16 cellular contexts compared by ENCODE assay signal in the genomic region with DNA sequence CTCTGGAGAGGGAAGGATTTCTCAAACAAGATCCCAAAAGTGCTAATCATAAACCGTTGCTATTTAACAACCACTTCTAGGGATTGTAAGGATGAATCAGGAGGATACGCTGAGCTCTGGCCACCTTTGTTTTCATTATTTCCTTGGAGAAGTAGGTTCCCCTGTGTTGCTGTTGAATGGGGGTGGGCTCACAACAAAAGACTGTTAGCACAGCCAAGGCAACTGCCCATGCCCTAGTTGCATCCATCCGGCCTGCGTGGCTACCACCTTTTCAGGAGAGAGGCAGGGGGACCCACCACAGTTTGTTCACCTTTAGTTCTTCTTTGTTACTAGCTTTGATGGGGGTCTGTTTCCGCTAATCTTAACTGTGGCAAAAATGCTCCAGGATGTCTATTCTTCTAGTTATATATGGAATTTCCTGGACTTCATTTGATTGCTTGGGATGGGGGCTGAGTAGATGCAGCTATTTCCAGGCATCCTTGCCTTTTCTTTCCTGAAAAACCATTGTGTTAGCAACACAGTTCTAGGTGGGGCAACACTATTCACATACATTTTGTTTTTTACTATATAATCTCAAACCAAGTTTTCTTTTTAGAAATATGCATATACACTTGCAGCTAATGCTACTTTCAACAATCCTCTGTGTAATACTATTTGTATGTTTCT.
A peak's percentile ranks its signal among the peaks of the same experiment; 100 is the strongest.
DNase-seq lines count a peak whose midpoint lies in the region; ATAC-seq, FAIRE-seq and TF ChIP-seq lines count a peak whose summit lies in the region.
"Had no signal": no experiment of that assay in that cellular context is flagged by ENCODE, and none has a peak within 500 bp of the region (broad histone marks: within the 10 kb centered on the region; RNA-seq: fewer than 3 reads in every experiment).

No MANE protein-coding gene starts in this region.

- H4K91ac ChIP-seq in neuronal stem cell (ENCODE audit: low read depth, low read length, poor library complexity): no peak overlapping the region

- no peak overlapping the region for H3K4me3 Mint-ChIP-seq in glutamatergic neuron (ENCODE audit: unreplicated experiment)
- no peak overlapping the region for H3K4me3 Mint-ChIP-seq in CD4-positive, alpha-beta memory T cell
- H3K4me3 Mint-ChIP-seq: CD8-positive, alpha-beta T cell had no signal

- ATAC-seq in pancreas: no peak
- ATAC-seq: A549; CD8-positive, alpha-beta T cell had no signal

- H3K27ac Mint-ChIP-seq in glutamatergic neuron (ENCODE audit: unreplicated experiment): peak overlapping the region; percentile 4
- no peak overlapping the region for H3K27ac Mint-ChIP-seq in CD4-positive, alpha-beta memory T cell
- H3K27ac Mint-ChIP-seq: CD8-positive, alpha-beta T cell had no signal

- H3K4me2 ChIP-seq in neuronal stem cell (ENCODE audit: insufficient read depth, low read length, poor library complexity, severe bottlenecking): no peak overlapping the region
- H3K4me2 ChIP-seq: A549 had no signal

- no peaks in the 10 kb centered on the region for H3K9me3 Mint-ChIP-seq in glutamatergic neuron (ENCODE audit: unreplicated experiment)
- H3K9me3 Mint-ChIP-seq in CD4-positive, alpha-beta memory T cell: peaks cover 0 to 1% (median 0%) of the 10 kb centered on the region in 8 donors
- H3K9me3 Mint-ChIP-seq: CD8-positive, alpha-beta T cell had no signal

- H3K36me3 ChIP-seq in H7 (replicated peaks; ENCODE audit: control insufficient read depth, insufficient read depth, low read length) (no peaks in the 10 kb centered on the region), HUES48 (ENCODE audit: control insufficient read depth, insufficient read depth, low read length) (no peaks in the 10 kb centered on the region), neuronal stem cell (replicated peaks in 1 of 2; ENCODE audit: control insufficient read depth in 2 of 2, insufficient read depth in 2 of 2, low read length in 2 of 2) (no peaks in the 10 kb centered on the region), pancreas (no peaks in the 10 kb centered on the region)
- no peaks in the 10 kb centered on the region for H3K36me3 ChIP-seq in CD4-positive, alpha-beta memory T cell (ENCODE audit: insufficient read depth, low read length)
- H3K36me3 ChIP-seq: BE2C had no signal

- no peak overlapping the region for H4K8ac ChIP-seq in neuronal stem cell (ENCODE audit: low read depth, low read length)

- H2BK15ac ChIP-seq in neuronal stem cell (ENCODE audit: low read length): no peak overlapping the region

- POLR2A ChIA-PET in CD4-positive, alpha-beta memory T cell (lab: Charles Lee; ENCODE audit: partially characterized antibody): no interaction called here

- FAIRE-seq in pancreas (lab: Jason Lieb, UNC): no peak
- FAIRE-seq: A549, GM19239, H54, HTR-8/SVneo had no signal

- peaks cover 33% of the 10 kb centered on the region for H3K4me1 Mint-ChIP-seq in glutamatergic neuron (ENCODE audit: low read depth, unreplicated experiment)
- H3K4me1 Mint-ChIP-seq in CD4-positive, alpha-beta memory T cell: no peaks in the 10 kb centered on the region

- intact Hi-C loops in pancreas (cut with DNase I): no loop called here
- intact Hi-C loops in CD4-positive, alpha-beta memory T cell (cut with micrococcal nuclease): no loop called here

- no peak overlapping the region for H3K4ac ChIP-seq in neuronal stem cell (ENCODE audit: low read length)

- H3K27me3 ChIP-seq in H7 (ENCODE audit: control insufficient read depth, insufficient read depth, low read length) (no peaks in the 10 kb centered on the region), HUES48 (ENCODE audit: control insufficient read depth, insufficient read depth, low read length) (no peaks in the 10 kb centered on the region; the same call in 1 of the 2 replicates), neuronal stem cell (ENCODE audit: control insufficient read depth in 3 of 3, insufficient read depth in 3 of 3, low read depth in 1 of 3, low read length in 3 of 3) (no peaks in the 10 kb centered on the region), pancreas (no peaks in the 10 kb centered on the region)
- no peaks in the 10 kb centered on the region for H3K27me3 ChIP-seq in CD4-positive, alpha-beta memory T cell (ENCODE audit: insufficient read depth, low read length)
- H3K27me3 ChIP-seq: BE2C had no signal

- no peaks in the 10 kb centered on the region for H3K79me1 ChIP-seq in neuronal stem cell (ENCODE audit: low read depth, low read length)

- H2BK12ac ChIP-seq in neuronal stem cell (ENCODE audit: low read length): no peak overlapping the region

- no peaks in the 10 kb centered on the region for H3K36me3 Mint-ChIP-seq in glutamatergic neuron (ENCODE audit: unreplicated experiment)
- H3K36me3 Mint-ChIP-seq in CD4-positive, alpha-beta memory T cell: no peaks in the 10 kb centered on the region
- H3K36me3 Mint-ChIP-seq: CD8-positive, alpha-beta T cell had no signal

- no peak overlapping the region for H3K23ac ChIP-seq in neuronal stem cell (ENCODE audit: low read depth, low read length, poor library complexity)

- no peak overlapping the region for H2BK120ac ChIP-seq in neuronal stem cell (ENCODE audit: low read depth, low read length)

- no peak overlapping the region for H3K14ac ChIP-seq in neuronal stem cell (ENCODE audit: low read length)

- H2BK5ac ChIP-seq in neuronal stem cell (ENCODE audit: low read length): no peak overlapping the region

- no peak for TF ChIP-seq CTCF in glutamatergic neuron (IDR thresholded peaks at IDR 0.05; ENCODE audit: partially characterized antibody, unreplicated experiment)
- TF ChIP-seq CTCF in pancreas (IDR thresholded peaks at IDR 0.05): no peak

- H3K27me3 Mint-ChIP-seq in glutamatergic neuron (ENCODE audit: unreplicated experiment): no peaks in the 10 kb centered on the region
- H3K27me3 Mint-ChIP-seq in CD4-positive, alpha-beta memory T cell: peaks cover 0 to 5% of the 10 kb centered on the region in 2 donors

- H3K9me3 ChIP-seq in HUES48 (ENCODE audit: control insufficient read depth, insufficient read depth, low read length) (no peaks in the 10 kb centered on the region), neuronal stem cell (replicated peaks in 1 of 2; ENCODE audit: control insufficient read depth in 2 of 2, insufficient read depth in 1 of 2, low read depth in 1 of 2, low read length in 2 of 2) (no peaks in the 10 kb centered on the region), pancreas (no peaks in the 10 kb centered on the region)
- H3K9me3 ChIP-seq in CD4-positive, alpha-beta memory T cell (ENCODE audit: control insufficient read depth in 1 of 2, low read length in 2 of 2): no peaks in the 10 kb centered on the region
- H3K9me3 ChIP-seq: A549, BE2C had no signal

- H3K4me3 ChIP-seq in H7 (ENCODE audit: insufficient read depth, low read depth, low read length) (no peak overlapping the region), HUES48 (ENCODE audit: low read depth, low read length) (no peak overlapping the region), neuronal stem cell (ENCODE audit: low read length in 2 of 2) (no peak overlapping the region), pancreas (no peak overlapping the region)
- H3K4me3 ChIP-seq in CD4-positive, alpha-beta memory T cell (ENCODE audit: low read length in 2 of 2): no peak overlapping the region
- H3K4me3 ChIP-seq: A549 had no signal

- H3K18ac ChIP-seq in neuronal stem cell (ENCODE audit: low read length): no peak overlapping the region

- DNase-seq in H7 (peak; percentile 41), glutamatergic neuron (no peak), neuronal stem cell (ENCODE audit: low spot score) (peak; percentile 26), pancreas (no peak)
- no peak for DNase-seq in CD4-positive, alpha-beta memory T cell
- DNase-seq: BE2C; CD8-positive, alpha-beta T cell; COR-L47; DMS53; GF-D8 had no signal

- H3K9ac ChIP-seq in HUES48 (ENCODE audit: low read depth, low read length) (no peak overlapping the region), neuronal stem cell (ENCODE audit: low read depth, low read length, poor library complexity) (no peak overlapping the region)

- H3K4me1 ChIP-seq in HUES48 (ENCODE audit: control insufficient read depth, insufficient read depth, low read length) (peaks cover 10% of the 10 kb centered on the region), neuronal stem cell (ENCODE audit: control insufficient read depth in 2 of 2, insufficient read depth in 1 of 2, low read depth in 1 of 2, low read length in 2 of 2) (peaks cover 3 to 5% of the 10 kb centered on the region in 2 donors), pancreas (no peaks in the 10 kb centered on the region)
- no peaks in the 10 kb centered on the region for H3K4me1 ChIP-seq in CD4-positive, alpha-beta memory T cell (ENCODE audit: insufficient read depth, low read length)
- H3K4me1 ChIP-seq: A549, BE2C had no signal

- WGBS in neuronal stem cell (ENCODE audit: extremely low coverage in 2 of 2, insufficient read length in 2 of 2, insufficient replicate concordance in 1 of 2), 2 donors: no CpG with 5 or more reads among the region's 5 CpGs
- WGBS in pancreas, 2 donors: 51 to 62% methylated on average over 5 of the region's 5 CpGs

- H2AFZ ChIP-seq in neuronal stem cell (ENCODE audit: low read length): peak overlapping the region; percentile 81

- H2AK5ac ChIP-seq in neuronal stem cell (ENCODE audit: low read depth, low read length): no peak overlapping the region

- CTCF ChIA-PET in CD4-positive, alpha-beta memory T cell (lab: Charles Lee; ENCODE audit: partially characterized antibody): no interaction called here

- peak overlapping the region; percentile 35 for H3K27ac ChIP-seq in HUES48 (ENCODE audit: low read depth, low read length)
- peak overlapping the region; percentile 23 for H3K27ac ChIP-seq in neuronal stem cell (replicated peaks; ENCODE audit: low read length)
- no peak overlapping the region for H3K27ac ChIP-seq in pancreas
- H3K27ac ChIP-seq in CD4-positive, alpha-beta memory T cell (ENCODE audit: low read depth, low read length): no peak overlapping the region
- H3K27ac ChIP-seq: A549, C4-2B had no signal

Comparison
In these comparisons a context has a peak if more than half of its experiments do, and no peak if none do; other contexts are left out.
1. DNase-seq: peak in H7 (single experiment) and neuronal stem cell (single experiment); none in glutamatergic neuron (single experiment), pancreas (0 of 6) and CD4-positive, alpha-beta memory T cell (0 of 5).
2. H3K27ac ChIP-seq: peak in HUES48 (single experiment) and neuronal stem cell (single experiment); none in pancreas (0 of 4) and CD4-positive, alpha-beta memory T cell (single experiment).